In genomic region chr6:147128056-147128455, GRCh38 we compare ENCODE assay signal across 22 cellular contexts.
"Had no signal": no experiment of that assay in that cellular context is flagged by ENCODE, and none has a peak within 500 bp of the region (broad histone marks: within the 10 kb centered on the region; RNA-seq: fewer than 3 reads in every experiment).

No MANE protein-coding gene starts in this region.

- H3K4me1 ChIP-seq: gastrocnemius medialis, left lung, right lobe of liver, stomach had no signal

- H3K36me3 ChIP-seq: gastrocnemius medialis, left lung, neutrophil, right lobe of liver, stomach, thyroid gland had no signal

- H3K27me3 ChIP-seq: gastrocnemius medialis, neutrophil, right lobe of liver, stomach, thyroid gland had no signal

- DNase-seq: cortex of kidney; effector memory CD8-positive, alpha-beta T cell; gastrocnemius medialis; head of caudate nucleus; left cardiac atrium; left lung; mesenchymal stem cell; mucosa of descending colon; naive B cell; right lobe of liver; stimulated activated CD4-positive, alpha-beta T cell treated with anti-CD3 and anti-CD28 coated beads, Interleukin-12 subunit alpha, Interleukin-12 subunit beta, amount 100 ng/mL, for 4 hours; stimulated activated CD4-positive, alpha-beta T cell treated with anti-CD3 and anti-CD28 coated beads, Interleukin-1b, Interleukin-23, amount 100 ng/mL, for 48 hours; stimulated activated CD4-positive, alpha-beta T cell treated with anti-CD3 and anti-CD28 coated beads, Interleukin-4, amount 100 ng/mL, for 1 hour; stimulated activated CD8-positive, alpha-beta memory T cell treated with anti-CD3 and anti-CD28 coated beads, Interleukin-4, amount 100 ng/mL, for 48 hours; stimulated activated naive CD4-positive, alpha-beta T cell; stomach; thyroid gland; trophoblast cell had no signal

- ATAC-seq: effector memory CD8-positive, alpha-beta T cell; gastrocnemius medialis; left cardiac atrium; left lung; mucosa of descending colon; natural killer cell treated with Interleukin-12 subunit alpha and Interleukin-12 subunit beta and Interleukin-15 and Interleukin-18, amount 100 ng/mL, for 72 hours; right lobe of liver had no signal

- H3K27ac ChIP-seq: gastrocnemius medialis, left lung, neutrophil, parathyroid adenoma, right lobe of liver, stomach, thyroid gland had no signal

- H3K4me3 ChIP-seq: gastrocnemius medialis, left lung, mucosa of descending colon, right lobe of liver, smooth muscle cell, stomach, thyroid gland had no signal

- H3K9me3 ChIP-seq: gastrocnemius medialis, left lung, mucosa of descending colon, neutrophil, right lobe of liver, stomach, thyroid gland had no signal
